Comparison of ENCODE assay signal across 1 cellular context in the genomic region with DNA sequence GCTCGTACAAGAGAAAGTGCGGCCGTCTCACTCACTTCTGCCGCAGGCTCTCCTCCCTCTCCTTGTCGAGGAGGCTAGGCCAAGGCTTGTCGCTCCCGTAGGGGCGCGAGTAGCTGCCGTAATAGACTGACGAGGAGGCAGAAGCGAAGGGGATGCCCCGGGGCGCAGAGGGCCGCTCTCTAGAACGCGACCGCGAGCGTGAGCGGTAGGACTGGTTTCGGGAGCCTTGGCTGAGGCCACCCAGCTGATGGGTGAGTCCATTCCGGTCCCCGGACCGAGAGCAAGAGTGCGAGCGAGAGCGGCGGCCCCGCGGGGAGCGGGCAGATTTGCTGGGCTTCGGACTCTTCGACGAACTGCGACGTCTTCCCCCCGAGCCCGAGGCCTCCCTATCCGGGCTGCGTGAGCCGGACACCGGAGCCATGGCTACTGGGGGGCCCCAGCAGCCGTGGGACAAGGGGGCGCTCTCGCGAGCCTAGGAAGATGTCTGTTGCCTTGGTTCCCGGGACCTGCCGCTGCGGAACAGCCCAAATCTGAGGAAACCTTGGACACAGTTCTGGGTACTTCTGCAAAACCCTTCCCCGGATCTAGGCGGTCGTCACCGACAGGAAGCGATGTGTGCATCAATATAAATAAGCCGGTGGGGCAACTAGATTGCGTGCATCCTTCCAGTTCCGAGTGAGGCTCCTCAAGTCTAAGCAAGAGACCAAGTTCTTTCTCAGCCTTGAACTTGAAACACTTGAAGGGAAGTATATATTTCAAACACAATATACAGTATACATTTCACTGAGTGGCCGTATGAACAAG.
TF ChIP-seq lines count a peak whose summit lies in the region.

Gene NKAP, minus strand, starts transcription at position 567 of the 804 bp plus-strand sequence. Its CDS starts 146 bp downstream, at position 421.

TF ChIP-seq in HepG2, 621 proteins besides CTCF, POLR2A, EP300 and RAD21 (continued from another document and continues in another):
- TF ChIP-seq ZNF646 (CRISPR knock-in tag; IDR thresholded peaks at IDR 0.05) (no peak), ZNF292 (CRISPR knock-in tag; IDR thresholded peaks at IDR 0.05; ENCODE audit: borderline replicate concordance, low read depth) (peak; percentile 44; the same call in 1 of the 2 replicates), ERF (CRISPR knock-in tag; IDR thresholded peaks at IDR 0.05) (peak; percentile 58; the same call in 1 of the 2 replicates), TAF1 (CRISPR knock-in tag; IDR thresholded peaks at IDR 0.05) (peak; percentile 80), ZNF614 (CRISPR knock-in tag; IDR thresholded peaks at IDR 0.05; ENCODE audit: borderline replicate concordance) (peak; percentile 37; the same call in 1 of the 2 replicates), HOXA9 (CRISPR knock-in tag; IDR thresholded peaks at IDR 0.05; ENCODE audit: borderline replicate concordance) (no peak), SNAPC2 (CRISPR knock-in tag; IDR thresholded peaks at IDR 0.05) (no peak), SNRNP70 (IDR thresholded peaks at IDR 0.05; ENCODE audit: low read depth, low read length) (no peak), ZNF878 (CRISPR knock-in tag; IDR thresholded peaks at IDR 0.05) (0 out of 2 replicates have a peak, but pooled peaks have one; percentile 49), ZFP37 (CRISPR knock-in tag; IDR thresholded peaks at IDR 0.05; ENCODE audit: borderline replicate concordance) (no peak), LBX2 (CRISPR knock-in tag; IDR thresholded peaks at IDR 0.05; ENCODE audit: borderline replicate concordance) (no peak), ZSCAN30 (CRISPR knock-in tag; IDR thresholded peaks at IDR 0.05) (no peak), ZNF781 (CRISPR knock-in tag; IDR thresholded peaks at IDR 0.05; ENCODE audit: borderline replicate concordance, not compliant biosample characterization) (no peak), CBX2 (IDR thresholded peaks at IDR 0.05; ENCODE audit: low read depth, low read length) (no peak), CBX2 (CRISPR knock-in tag; IDR thresholded peaks at IDR 0.05; ENCODE audit: low read depth) (no peak), ZNF761 (CRISPR knock-in tag; conservative IDR thresholded peaks at IDR 0.05) (no peak), NR1H2 (CRISPR knock-in tag; IDR thresholded peaks at IDR 0.05; ENCODE audit: borderline replicate concordance, low read depth) (no peak), RNF2 (conservative IDR thresholded peaks at IDR 0.05; ENCODE audit: low read depth) (no peak), ZNF143 (CRISPR knock-in tag; IDR thresholded peaks at IDR 0.05) (no peak), KLF12 (CRISPR knock-in tag; IDR thresholded peaks at IDR 0.05; ENCODE audit: borderline replicate concordance) (no peak), ZNF331 (CRISPR knock-in tag; IDR thresholded peaks at IDR 0.05) (peak; percentile 52), IRF2 (CRISPR knock-in tag; IDR thresholded peaks at IDR 0.05) (peak; percentile 65; the same call in 1 of the 2 replicates), MYC (CRISPR knock-in tag; IDR thresholded peaks at IDR 0.05; ENCODE audit: borderline replicate concordance) (no peak), NR0B2 (CRISPR knock-in tag; IDR thresholded peaks at IDR 0.05) (0 out of 2 replicates have a peak, but pooled peaks have one; percentile 55), ADNP (CRISPR knock-in tag; IDR thresholded peaks at IDR 0.05) (no peak), ZBTB25 (CRISPR knock-in tag; IDR thresholded peaks at IDR 0.05) (peak; percentile 86), ZNF737 (CRISPR knock-in tag; IDR thresholded peaks at IDR 0.05; ENCODE audit: borderline replicate concordance) (no peak), BRCA1 (CRISPR knock-in tag; IDR thresholded peaks at IDR 0.05) (no peak), ZNF3 (CRISPR knock-in tag; IDR thresholded peaks at IDR 0.05) (no peak), TBL1XR1 (IDR thresholded peaks at IDR 0.05; ENCODE audit: borderline replicate concordance, low read length, partially characterized antibody) (no peak)
- TF ChIP-seq, protein P1, sequence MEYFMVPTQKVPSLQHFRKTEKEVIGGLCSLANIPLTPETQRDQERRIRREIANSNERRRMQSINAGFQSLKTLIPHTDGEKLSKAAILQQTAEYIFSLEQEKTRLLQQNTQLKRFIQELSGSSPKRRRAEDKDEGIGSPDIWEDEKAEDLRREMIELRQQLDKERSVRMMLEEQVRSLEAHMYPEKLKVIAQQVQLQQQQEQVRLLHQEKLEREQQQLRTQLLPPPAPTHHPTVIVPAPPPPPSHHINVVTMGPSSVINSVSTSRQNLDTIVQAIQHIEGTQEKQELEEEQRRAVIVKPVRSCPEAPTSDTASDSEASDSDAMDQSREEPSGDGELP (IDR thresholded peaks at IDR 0.05; ENCODE audit: borderline replicate concordance, low read depth): no peak; the same call in 1 of the 2 replicates
- TF ChIP-seq, protein P2, sequence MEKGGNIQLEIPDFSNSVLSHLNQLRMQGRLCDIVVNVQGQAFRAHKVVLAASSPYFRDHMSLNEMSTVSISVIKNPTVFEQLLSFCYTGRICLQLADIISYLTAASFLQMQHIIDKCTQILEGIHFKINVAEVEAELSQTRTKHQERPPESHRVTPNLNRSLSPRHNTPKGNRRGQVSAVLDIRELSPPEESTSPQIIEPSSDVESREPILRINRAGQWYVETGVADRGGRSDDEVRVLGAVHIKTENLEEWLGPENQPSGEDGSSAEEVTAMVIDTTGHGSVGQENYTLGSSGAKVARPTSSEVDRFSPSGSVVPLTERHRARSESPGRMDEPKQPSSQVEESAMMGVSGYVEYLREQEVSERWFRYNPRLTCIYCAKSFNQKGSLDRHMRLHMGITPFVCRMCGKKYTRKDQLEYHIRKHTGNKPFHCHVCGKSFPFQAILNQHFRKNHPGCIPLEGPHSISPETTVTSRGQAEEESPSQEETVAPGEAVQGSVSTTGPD (CRISPR knock-in tag; IDR thresholded peaks at IDR 0.05): peak; percentile 59; the same call in 1 of the 2 replicates
- TF ChIP-seq, protein P3, sequence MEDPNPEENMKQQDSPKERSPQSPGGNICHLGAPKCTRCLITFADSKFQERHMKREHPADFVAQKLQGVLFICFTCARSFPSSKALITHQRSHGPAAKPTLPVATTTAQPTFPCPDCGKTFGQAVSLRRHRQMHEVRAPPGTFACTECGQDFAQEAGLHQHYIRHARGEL (CRISPR knock-in tag; IDR thresholded peaks at IDR 0.05): no peak
- TF ChIP-seq, protein P4, sequence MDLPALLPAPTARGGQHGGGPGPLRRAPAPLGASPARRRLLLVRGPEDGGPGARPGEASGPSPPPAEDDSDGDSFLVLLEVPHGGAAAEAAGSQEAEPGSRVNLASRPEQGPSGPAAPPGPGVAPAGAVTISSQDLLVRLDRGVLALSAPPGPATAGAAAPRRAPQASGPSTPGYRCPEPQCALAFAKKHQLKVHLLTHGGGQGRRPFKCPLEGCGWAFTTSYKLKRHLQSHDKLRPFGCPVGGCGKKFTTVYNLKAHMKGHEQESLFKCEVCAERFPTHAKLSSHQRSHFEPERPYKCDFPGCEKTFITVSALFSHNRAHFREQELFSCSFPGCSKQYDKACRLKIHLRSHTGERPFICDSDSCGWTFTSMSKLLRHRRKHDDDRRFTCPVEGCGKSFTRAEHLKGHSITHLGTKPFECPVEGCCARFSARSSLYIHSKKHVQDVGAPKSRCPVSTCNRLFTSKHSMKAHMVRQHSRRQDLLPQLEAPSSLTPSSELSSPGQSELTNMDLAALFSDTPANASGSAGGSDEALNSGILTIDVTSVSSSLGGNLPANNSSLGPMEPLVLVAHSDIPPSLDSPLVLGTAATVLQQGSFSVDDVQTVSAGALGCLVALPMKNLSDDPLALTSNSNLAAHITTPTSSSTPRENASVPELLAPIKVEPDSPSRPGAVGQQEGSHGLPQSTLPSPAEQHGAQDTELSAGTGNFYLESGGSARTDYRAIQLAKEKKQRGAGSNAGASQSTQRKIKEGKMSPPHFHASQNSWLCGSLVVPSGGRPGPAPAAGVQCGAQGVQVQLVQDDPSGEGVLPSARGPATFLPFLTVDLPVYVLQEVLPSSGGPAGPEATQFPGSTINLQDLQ (CRISPR knock-in tag; IDR thresholded peaks at IDR 0.05): 0 out of 2 replicates have a peak, but pooled peaks have one; percentile 57
- TF ChIP-seq, protein P5, sequence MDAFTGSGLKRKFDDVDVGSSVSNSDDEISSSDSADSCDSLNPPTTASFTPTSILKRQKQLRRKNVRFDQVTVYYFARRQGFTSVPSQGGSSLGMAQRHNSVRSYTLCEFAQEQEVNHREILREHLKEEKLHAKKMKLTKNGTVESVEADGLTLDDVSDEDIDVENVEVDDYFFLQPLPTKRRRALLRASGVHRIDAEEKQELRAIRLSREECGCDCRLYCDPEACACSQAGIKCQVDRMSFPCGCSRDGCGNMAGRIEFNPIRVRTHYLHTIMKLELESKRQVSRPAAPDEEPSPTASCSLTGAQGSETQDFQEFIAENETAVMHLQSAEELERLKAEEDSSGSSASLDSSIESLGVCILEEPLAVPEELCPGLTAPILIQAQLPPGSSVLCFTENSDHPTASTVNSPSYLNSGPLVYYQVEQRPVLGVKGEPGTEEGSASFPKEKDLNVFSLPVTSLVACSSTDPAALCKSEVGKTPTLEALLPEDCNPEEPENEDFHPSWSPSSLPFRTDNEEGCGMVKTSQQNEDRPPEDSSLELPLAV (CRISPR knock-in tag; conservative IDR thresholded peaks at IDR 0.05; ENCODE audit: low read depth): no peak
